In genomic region chr5:64364426-64364825, GRCh38 we compare ENCODE assay signal across 35 cellular contexts.
"Had no signal": no experiment of that assay in that cellular context is flagged by ENCODE, and none has a peak within 500 bp of the region (broad histone marks: within the 10 kb centered on the region; RNA-seq: fewer than 3 reads in every experiment).

No MANE protein-coding gene starts in this region.

- H3K4me1 ChIP-seq: ascending aorta had no signal

- H3K4me3 ChIP-seq: ascending aorta, cardiac muscle cell had no signal

- H3K36me3 ChIP-seq: ascending aorta, cardiac muscle cell had no signal

- DNase-seq: activated B cell treated with CpG ODN at 0.5 μM for 24 hours; activated CD4-positive, alpha-beta memory T cell treated with anti-CD3 and anti-CD28 coated beads for 36 hours; activated CD4-positive, alpha-beta T cell treated with anti-CD3 and anti-CD28 coated beads for 4 hours; activated CD4-positive, alpha-beta T cell treated with anti-CD3 and anti-CD28 coated beads, Interleukin-2, amount 10 ng/mL, durations not matched to agents 24 days and 14 days; activated CD4-positive, alpha-beta T cell treated with anti-CD3 and anti-CD28 coated beads, Interleukin-2, amount 50 U/mL, for 1 hour; activated CD4-positive, alpha-beta T cell treated with anti-CD3 and anti-CD28 coated beads, Interleukin-2, amount 50 U/mL, for 4 hours; activated CD4-positive, CD25-positive, alpha-beta regulatory T cell treated with anti-CD3 and anti-CD28 coated beads, Interleukin-2, amount 50 U/mL, for 72 hours; activated CD8-positive, alpha-beta memory T cell treated with anti-CD3 and anti-CD28 coated beads, Interleukin-2, amount 50 U/mL, for 4 hours; activated CD8-positive, alpha-beta T cell treated with anti-CD3 and anti-CD28 coated beads for 36 hours; activated effector memory CD4-positive, alpha-beta T cell treated with anti-CD3 and anti-CD28 coated beads, Interleukin-2, amount 50 U/mL, for 16 hours; activated gamma-delta T cell treated with Interleukin-2 at 50 U/mL for 16 hours; activated naive CD4-positive, alpha-beta T cell; activated naive CD4-positive, alpha-beta T cell treated with anti-CD3 and anti-CD28 coated beads for 36 hours; activated naive CD4-positive, alpha-beta T cell treated with anti-CD3 and anti-CD28 coated beads, Interleukin-2, amount 50 U/mL, for 16 hours; activated naive CD8-positive, alpha-beta T cell treated with anti-CD3 and anti-CD28 coated beads for 36 hours; activated T-cell treated with anti-CD3 and anti-CD28 coated beads for 4 hours; activated T-cell treated with anti-CD3 and anti-CD28 coated beads, Interleukin-2, amount 50 U/mL, for 1 hour; activated T-cell treated with anti-CD3 and anti-CD28 coated beads, Interleukin-2, amount 50 U/mL, for 4 hours; activated T-cell treated with anti-CD3 and anti-CD28 coated beads, Interleukin-2, amount 50 U/mL, for 72 hours; amygdala; anterior cingulate cortex; caudate nucleus; cerebellar nuclear complex; T-cell; T-helper 17 cell had no signal

- H3K27ac ChIP-seq: ascending aorta, cardiac muscle cell, VCaP had no signal

- H3K4me3 Mint-ChIP-seq: activated B cell treated with CpG ODN at 0.5 μM for 24 hours; activated CD4-positive, alpha-beta memory T cell treated with anti-CD3 and anti-CD28 coated beads for 36 hours; activated CD4-positive, alpha-beta T cell treated with anti-CD3 and anti-CD28 coated beads, Interleukin-2, amount 10 ng/mL, durations not matched to agents 24 days and 14 days; activated CD8-positive, alpha-beta T cell treated with anti-CD3 and anti-CD28 coated beads for 36 hours; activated naive CD4-positive, alpha-beta T cell treated with anti-CD3 and anti-CD28 coated beads for 36 hours; activated naive CD8-positive, alpha-beta T cell treated with anti-CD3 and anti-CD28 coated beads for 36 hours; activated T-cell treated with anti-CD3 and anti-CD28 coated beads, Interleukin-2, amount 50 U/mL, for 4 hours; activated T-cell treated with anti-CD3 and anti-CD28 coated beads, Interleukin-2, amount 50 U/mL, for 72 hours; activated T-helper 1 cell treated with anti-CD3 and anti-CD28 coated beads, Interleukin-12 subunit alpha, Interleukin-12 subunit beta, Interleukin-2, Interleukin-4 antibody, amounts not matched to agents 30 ng/mL and 10 ng/mL and 1 ng/mL, durations not matched to agents 14 hours and 24 hours and 36 hours; activated T-helper 17 cell treated with anti-CD3 and anti-CD28 coated beads, Interleukin-2, amount 50 U/mL, for 72 hours; brain; central memory CD8-positive, alpha-beta T cell; T-cell; T-helper 17 cell had no signal

- H3K4me1 Mint-ChIP-seq: activated B cell treated with CpG ODN at 0.5 μM for 24 hours; activated CD4-positive, alpha-beta T cell treated with anti-CD3 and anti-CD28 coated beads, Interleukin-2, amount 10 ng/mL, durations not matched to agents 24 days and 14 days; activated naive CD8-positive, alpha-beta T cell treated with anti-CD3 and anti-CD28 coated beads for 36 hours; activated T-helper 17 cell treated with anti-CD3 and anti-CD28 coated beads, Interleukin-2, amount 50 U/mL, for 72 hours; brain; central memory CD8-positive, alpha-beta T cell; T-cell; T-helper 17 cell had no signal

- H3K27me3 Mint-ChIP-seq: activated B cell treated with CpG ODN at 0.5 μM for 24 hours; activated CD4-positive, alpha-beta memory T cell treated with anti-CD3 and anti-CD28 coated beads for 36 hours; activated CD4-positive, alpha-beta T cell treated with anti-CD3 and anti-CD28 coated beads, Interleukin-2, amount 10 ng/mL, durations not matched to agents 24 days and 14 days; activated CD8-positive, alpha-beta T cell treated with anti-CD3 and anti-CD28 coated beads for 36 hours; activated naive CD8-positive, alpha-beta T cell treated with anti-CD3 and anti-CD28 coated beads for 36 hours; activated T-helper 17 cell treated with anti-CD3 and anti-CD28 coated beads, Interleukin-2, amount 50 U/mL, for 72 hours; brain; central memory CD8-positive, alpha-beta T cell; T-cell; T-helper 17 cell had no signal

- H3K27ac Mint-ChIP-seq: activated B cell treated with CpG ODN at 0.5 μM for 24 hours; activated CD4-positive, alpha-beta memory T cell treated with anti-CD3 and anti-CD28 coated beads for 36 hours; activated CD4-positive, alpha-beta T cell treated with anti-CD3 and anti-CD28 coated beads, Interleukin-2, amount 10 ng/mL, durations not matched to agents 24 days and 14 days; activated CD8-positive, alpha-beta T cell treated with anti-CD3 and anti-CD28 coated beads for 36 hours; activated naive CD4-positive, alpha-beta T cell treated with anti-CD3 and anti-CD28 coated beads for 36 hours; activated naive CD8-positive, alpha-beta T cell treated with anti-CD3 and anti-CD28 coated beads for 36 hours; activated T-cell treated with anti-CD3 and anti-CD28 coated beads, Interleukin-2, amount 50 U/mL, for 72 hours; activated T-helper 1 cell treated with anti-CD3 and anti-CD28 coated beads, Interleukin-12 subunit alpha, Interleukin-12 subunit beta, Interleukin-2, Interleukin-4 antibody, amounts not matched to agents 30 ng/mL and 10 ng/mL and 1 ng/mL, durations not matched to agents 14 hours and 24 hours and 36 hours; activated T-helper 17 cell treated with anti-CD3 and anti-CD28 coated beads, Interleukin-2, amount 50 U/mL, for 72 hours; brain; T-cell; T-helper 17 cell had no signal

- H3K36me3 Mint-ChIP-seq: activated CD4-positive, alpha-beta memory T cell treated with anti-CD3 and anti-CD28 coated beads for 36 hours; activated naive CD4-positive, alpha-beta T cell treated with anti-CD3 and anti-CD28 coated beads, Interleukin-2, amount 50 U/mL, for 72 hours; activated naive CD8-positive, alpha-beta T cell treated with anti-CD3 and anti-CD28 coated beads for 36 hours; T-cell had no signal

- FAIRE-seq: bronchial epithelial cell, TTC549 had no signal

- H3K27me3 ChIP-seq: ascending aorta, cardiac muscle cell had no signal
